ENCODE assay signal across 19 cellular contexts in the genomic region with DNA sequence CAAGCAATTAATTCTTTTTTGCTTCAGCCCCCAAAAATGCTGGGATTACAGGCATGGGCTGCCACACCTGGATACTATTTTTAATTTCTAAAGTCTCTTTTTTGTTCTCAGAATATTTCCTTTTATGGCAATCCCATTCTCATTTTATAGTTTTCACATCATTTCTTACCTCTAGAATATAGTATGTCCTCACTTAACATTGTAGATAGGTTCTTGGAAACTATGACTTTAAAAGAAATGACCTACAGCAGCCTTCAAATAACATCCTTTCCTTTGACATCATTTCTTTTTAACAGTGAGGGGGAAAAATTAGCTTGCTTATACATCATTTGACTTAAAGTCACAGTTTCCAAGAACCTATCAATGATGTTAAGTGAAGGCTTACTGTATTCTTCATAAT. TPM values are rescaled to one million over a fixed set of nuclear protein-coding genes. Genes with fewer than 3 reads are reported as not detected.
A peak's percentile ranks its signal among the peaks of the same experiment; 100 is the strongest.
DNase-seq lines count a peak whose midpoint lies in the region; ATAC-seq and TF ChIP-seq lines count a peak whose summit lies in the region.
"Had no signal": no experiment of that assay in that cellular context is flagged by ENCODE, and none has a peak within 500 bp of the region (broad histone marks: within the 10 kb centered on the region; RNA-seq: fewer than 3 reads in every experiment).

No MANE protein-coding gene starts in this region.

- no peaks in the 10 kb centered on the region for H3K9me3 Mint-ChIP-seq in activated CD8-positive, alpha-beta T cell treated with anti-CD3 and anti-CD28 coated beads for 36 hours
- no peaks in the 10 kb centered on the region for H3K9me3 Mint-ChIP-seq in activated CD8-positive, alpha-beta T cell treated with anti-CD3 and anti-CD28 coated beads, Interleukin-2, amount 10 ng/mL, durations not matched to agents 7 days and 5 days (ENCODE audit: insufficient read depth)
- no peaks in the 10 kb centered on the region for H3K9me3 Mint-ChIP-seq in MCF 10A (ENCODE audit: unreplicated experiment)
- no peaks in the 10 kb centered on the region for H3K9me3 Mint-ChIP-seq in activated T-helper 2 cell treated with anti-CD3 and anti-CD28 coated beads, Interferon-gamma antibody, Interleukin-2, Interleukin-4, amounts not matched to agents 10 μg/mL and 5 μg/mL and 100 μg/mL, durations not matched to agents 14 hours and 24 hours and 36 hours
- H3K9me3 Mint-ChIP-seq: CD4-positive, alpha-beta memory T cell; HFFc6; IgD-negative memory B cell had no signal

- H3K4me1 ChIP-seq in breast epithelium, result no peaks in the 10 kb centered on the region
- H3K4me1 ChIP-seq: BLaER1 had no signal

- DNase-seq in activated CD8-positive, alpha-beta T cell treated with anti-CD3 and anti-CD28 coated beads for 36 hours, result no peak
- no peak for DNase-seq in activated CD8-positive, alpha-beta T cell treated with anti-CD3 and anti-CD28 coated beads, Interleukin-2, amount 10 ng/mL, durations not matched to agents 7 days and 5 days
- no peak for DNase-seq in MCF 10A (ENCODE audit: unreplicated experiment)
- DNase-seq in breast epithelium (ENCODE audit: low spot score in 2 of 2), result no peak
- no peak for DNase-seq in activated T-helper 2 cell treated with anti-CD3 and anti-CD28 coated beads, Interferon-gamma antibody, Interleukin-2, Interleukin-4, amounts not matched to agents 10 μg/mL and 5 μg/mL and 100 μg/mL, durations not matched to agents 14 hours and 24 hours and 36 hours (ENCODE audit: low spot score)
- no peak for DNase-seq in GM13977 (ENCODE audit: low spot score)
- DNase-seq: 8988T; CD4-positive, alpha-beta memory T cell; DMS79 treated with DMSO at 0.1 percent for 48 hours; GM23248; HCEC 1CT; HFFc6; KG1 had no signal

- TF ChIP-seq POLR2A in breast epithelium (IDR thresholded peaks at IDR 0.05), result no peak

- H3K36me3 ChIP-seq in breast epithelium, result no peaks in the 10 kb centered on the region

- no peak for TF ChIP-seq CTCF in activated CD8-positive, alpha-beta T cell treated with anti-CD3 and anti-CD28 coated beads for 36 hours (IDR thresholded peaks at IDR 0.05)
- TF ChIP-seq CTCF in MCF 10A (IDR thresholded peaks at IDR 0.05; ENCODE audit: unreplicated experiment) (no peak), breast epithelium (IDR thresholded peaks at IDR 0.05) (no peak), GM13977 (IDR thresholded peaks at IDR 0.05; ENCODE audit: extremely low read depth, insufficient read depth, missing control alignments) (no peak)

- no peaks in the 10 kb centered on the region for H3K27me3 ChIP-seq in breast epithelium
- H3K27me3 ChIP-seq: BLaER1 had no signal

- ATAC-seq in activated CD8-positive, alpha-beta T cell treated with anti-CD3 and anti-CD28 coated beads for 36 hours, result peak; percentile 39
- ATAC-seq in activated CD8-positive, alpha-beta T cell treated with anti-CD3 and anti-CD28 coated beads, Interleukin-2, amount 10 ng/mL, durations not matched to agents 7 days and 5 days, result no peak
- ATAC-seq in GM19452 (IDR thresholded peaks at IDR 0.05; ENCODE audit: unreplicated experiment) (no peak), HG02981 (IDR thresholded peaks at IDR 0.05; ENCODE audit: unreplicated experiment) (no peak)
- ATAC-seq: HepG2 had no signal

- no peaks in the 10 kb centered on the region for H3K27me3 Mint-ChIP-seq in activated CD8-positive, alpha-beta T cell treated with anti-CD3 and anti-CD28 coated beads for 36 hours
- H3K27me3 Mint-ChIP-seq in activated CD8-positive, alpha-beta T cell treated with anti-CD3 and anti-CD28 coated beads, Interleukin-2, amount 10 ng/mL, durations not matched to agents 7 days and 5 days (ENCODE audit: low read depth), result no peaks in the 10 kb centered on the region
- H3K27me3 Mint-ChIP-seq in MCF 10A (ENCODE audit: insufficient read depth, unreplicated experiment), result no peaks in the 10 kb centered on the region
- H3K27me3 Mint-ChIP-seq in activated T-helper 2 cell treated with anti-CD3 and anti-CD28 coated beads, Interferon-gamma antibody, Interleukin-2, Interleukin-4, amounts not matched to agents 10 μg/mL and 5 μg/mL and 100 μg/mL, durations not matched to agents 14 hours and 24 hours and 36 hours (ENCODE audit: low read depth), result no peaks in the 10 kb centered on the region
- H3K27me3 Mint-ChIP-seq: CD4-positive, alpha-beta memory T cell; IgD-negative memory B cell had no signal

- no peaks in the 10 kb centered on the region for H3K9me3 ChIP-seq in breast epithelium
- H3K9me3 ChIP-seq: BLaER1 had no signal

- H3K4me3 Mint-ChIP-seq in activated CD8-positive, alpha-beta T cell treated with anti-CD3 and anti-CD28 coated beads for 36 hours, result no peak overlapping the region
- no peak overlapping the region for H3K4me3 Mint-ChIP-seq in activated CD8-positive, alpha-beta T cell treated with anti-CD3 and anti-CD28 coated beads, Interleukin-2, amount 10 ng/mL, durations not matched to agents 7 days and 5 days
- H3K4me3 Mint-ChIP-seq in MCF 10A (ENCODE audit: unreplicated experiment), result no peak overlapping the region
- no peak overlapping the region for H3K4me3 Mint-ChIP-seq in activated T-helper 2 cell treated with anti-CD3 and anti-CD28 coated beads, Interferon-gamma antibody, Interleukin-2, Interleukin-4, amounts not matched to agents 10 μg/mL and 5 μg/mL and 100 μg/mL, durations not matched to agents 14 hours and 24 hours and 36 hours (ENCODE audit: low read depth)
- H3K4me3 Mint-ChIP-seq: CD14-positive monocyte; CD4-positive, alpha-beta memory T cell; HFFc6; IgD-negative memory B cell had no signal

- POLR2A ChIA-PET in activated CD8-positive, alpha-beta T cell treated with anti-CD3 and anti-CD28 coated beads for 36 hours (lab: Charles Lee), result interaction anchor here (0.8 to 0.9 kb wide), 2 partner anchors 9 to 17 kb away, joined by 3 to 4 read pairs; no protein-coding TSS in a partner anchor
- POLR2A ChIA-PET in activated CD8-positive, alpha-beta T cell treated with anti-CD3 and anti-CD28 coated beads, Interleukin-2, amount 10 ng/mL, durations not matched to agents 7 days and 5 days (lab: Charles Lee), result no interaction called here
- POLR2A ChIA-PET in MCF 10A (lab: Yijun Ruan, JAX), result interaction anchor here (0.9 to 1.4 kb wide), 4 partner anchors 10 to 28 kb away, joined by 3 to 4 read pairs (median 4); no protein-coding TSS in a partner anchor

- CTCF ChIA-PET in activated CD8-positive, alpha-beta T cell treated with anti-CD3 and anti-CD28 coated beads for 36 hours (lab: Charles Lee), result no interaction called here
- CTCF ChIA-PET in activated CD8-positive, alpha-beta T cell treated with anti-CD3 and anti-CD28 coated beads, Interleukin-2, amount 10 ng/mL, durations not matched to agents 7 days and 5 days (lab: Charles Lee), result interaction anchor here (0.6 to 1.0 kb wide), 2 partner anchors 13 to 447 kb away, joined by 3 read pairs; no protein-coding TSS in a partner anchor
- CTCF ChIA-PET in MCF 10A (lab: Yijun Ruan, JAX), result interaction anchor here (0.6 to 1.5 kb wide), 3 partner anchors 13 to 107 kb away, joined by 3 to 4 read pairs (median 3); no protein-coding TSS in a partner anchor

- H3K27ac ChIP-seq in breast epithelium, result no peak overlapping the region
- H3K27ac ChIP-seq: BLaER1, GM23248 had no signal

- in situ Hi-C loops in GM13977 (cut with MboI; ENCODE audit: low pct_unique_long_range_greater_than_20kb, low sequenced_read_pairs, unreplicated experiment), result no loop called here

- no peak overlapping the region for H3K4me3 ChIP-seq in breast epithelium
- H3K4me3 ChIP-seq: BLaER1, GM23248 had no signal

- intact Hi-C loops in activated CD8-positive, alpha-beta T cell treated with anti-CD3 and anti-CD28 coated beads for 36 hours (cut with micrococcal nuclease), result no loop called here
- intact Hi-C loops in MCF 10A (cut with micrococcal nuclease), result no loop called here
- intact Hi-C loops in breast epithelium (cut with DNase I; ENCODE audit: low total_unique reads), result no loop called here
- intact Hi-C loops in activated T-helper 2 cell treated with anti-CD3 and anti-CD28 coated beads, Interferon-gamma antibody, Interleukin-2, Interleukin-4, amounts not matched to agents 10 μg/mL and 5 μg/mL and 100 μg/mL, durations not matched to agents 14 hours and 24 hours and 36 hours (cut with micrococcal nuclease), result no loop called here

- H3K36me3 Mint-ChIP-seq in activated CD8-positive, alpha-beta T cell treated with anti-CD3 and anti-CD28 coated beads for 36 hours (ENCODE audit: low read depth), result peaks cover 28% of the 10 kb centered on the region
- peaks cover 30% of the 10 kb centered on the region for H3K36me3 Mint-ChIP-seq in activated CD8-positive, alpha-beta T cell treated with anti-CD3 and anti-CD28 coated beads, Interleukin-2, amount 10 ng/mL, durations not matched to agents 7 days and 5 days (ENCODE audit: low read depth)
- peaks cover 43% of the 10 kb centered on the region for H3K36me3 Mint-ChIP-seq in MCF 10A (ENCODE audit: insufficient read depth, unreplicated experiment)
- H3K36me3 Mint-ChIP-seq in activated T-helper 2 cell treated with anti-CD3 and anti-CD28 coated beads, Interferon-gamma antibody, Interleukin-2, Interleukin-4, amounts not matched to agents 10 μg/mL and 5 μg/mL and 100 μg/mL, durations not matched to agents 14 hours and 24 hours and 36 hours (ENCODE audit: low read depth), result peaks cover 50% of the 10 kb centered on the region
- H3K36me3 Mint-ChIP-seq: CD4-positive, alpha-beta memory T cell had no signal

- H3K4me1 Mint-ChIP-seq in activated CD8-positive, alpha-beta T cell treated with anti-CD3 and anti-CD28 coated beads for 36 hours (ENCODE audit: low read depth), result peaks cover 6% of the 10 kb centered on the region
- H3K4me1 Mint-ChIP-seq in activated CD8-positive, alpha-beta T cell treated with anti-CD3 and anti-CD28 coated beads, Interleukin-2, amount 10 ng/mL, durations not matched to agents 7 days and 5 days (ENCODE audit: low read depth), result peaks cover 1% of the 10 kb centered on the region
- H3K4me1 Mint-ChIP-seq in MCF 10A (ENCODE audit: insufficient read depth, unreplicated experiment), result peaks cover 17% of the 10 kb centered on the region
- H3K4me1 Mint-ChIP-seq in activated T-helper 2 cell treated with anti-CD3 and anti-CD28 coated beads, Interferon-gamma antibody, Interleukin-2, Interleukin-4, amounts not matched to agents 10 μg/mL and 5 μg/mL and 100 μg/mL, durations not matched to agents 14 hours and 24 hours and 36 hours (ENCODE audit: low read depth), result peaks cover 15% of the 10 kb centered on the region
- H3K4me1 Mint-ChIP-seq: CD14-positive monocyte had no signal

- BruUV-seq in MCF 10A (replicated peaks; lab: Mats Ljungman, UMichigan), result no TSS peak

- H3K27ac Mint-ChIP-seq in activated CD8-positive, alpha-beta T cell treated with anti-CD3 and anti-CD28 coated beads for 36 hours, result no peak overlapping the region
- H3K27ac Mint-ChIP-seq in activated CD8-positive, alpha-beta T cell treated with anti-CD3 and anti-CD28 coated beads, Interleukin-2, amount 10 ng/mL, durations not matched to agents 7 days and 5 days, result no peak overlapping the region
- H3K27ac Mint-ChIP-seq in MCF 10A (ENCODE audit: low read depth, unreplicated experiment), result peak overlapping the region; percentile 53
- H3K27ac Mint-ChIP-seq in activated T-helper 2 cell treated with anti-CD3 and anti-CD28 coated beads, Interferon-gamma antibody, Interleukin-2, Interleukin-4, amounts not matched to agents 10 μg/mL and 5 μg/mL and 100 μg/mL, durations not matched to agents 14 hours and 24 hours and 36 hours, result peak overlapping the region; percentile 46
- H3K27ac Mint-ChIP-seq: CD14-positive monocyte; CD4-positive, alpha-beta memory T cell had no signal

RNA-seq across cellular contexts. Expression of a gene that starts 31.6 kb away (rescaled TPM):
- 10 to 100 TPM; 70.9 to 81.9 TPM for total RNA-seq in activated CD8-positive, alpha-beta T cell treated with anti-CD3 and anti-CD28 coated beads for 36 hours
- 10 to 100 TPM; 72.1 to 74.8 TPM for total RNA-seq in activated CD8-positive, alpha-beta T cell treated with anti-CD3 and anti-CD28 coated beads, Interleukin-2, amount 10 ng/mL, durations not matched to agents 7 days and 5 days
- total RNA-seq in MCF 10A (2022) (42.0 and 59.7 TPM in 2 replicates), breast epithelium (100 to 1,000 TPM in 1 of 3 donors, 10 to 100 TPM in 2; 19.4 to 117 (median 76.4) TPM)
- total RNA-seq in activated T-helper 2 cell treated with anti-CD3 and anti-CD28 coated beads, Interferon-gamma antibody, Interleukin-2, Interleukin-4, amounts not matched to agents 10 μg/mL and 5 μg/mL and 100 μg/mL, durations not matched to agents 14 hours and 24 hours and 36 hours, result 92.8 and 94.5 TPM in 2 replicates

Comparison
In these comparisons a context has a peak if more than half of its experiments do, and no peak if none do; other contexts are left out.
1. H3K27ac Mint-ChIP-seq: peak in MCF 10A (single experiment) and activated T-helper 2 cell treated with anti-CD3 and anti-CD28 coated beads, Interferon-gamma antibody, Interleukin-2, Interleukin-4, amounts not matched to agents 10 μg/mL and 5 μg/mL and 100 μg/mL, durations not matched to agents 14 hours and 24 hours and 36 hours (single experiment); none in activated CD8-positive, alpha-beta T cell treated with anti-CD3 and anti-CD28 coated beads for 36 hours (single experiment) and activated CD8-positive, alpha-beta T cell treated with anti-CD3 and anti-CD28 coated beads, Interleukin-2, amount 10 ng/mL, durations not matched to agents 7 days and 5 days (single experiment).